In genomic region chr10:122544493-122544892, GRCh38 we compare ENCODE assay signal across 16 cellular contexts. TPM values are rescaled to one million over a fixed set of nuclear protein-coding genes. Genes with fewer than 3 reads are reported as not detected.
DNase-seq lines count a peak whose midpoint lies in the region; ATAC-seq lines count a peak whose summit lies in the region.
"Had no signal": no experiment of that assay in that cellular context is flagged by ENCODE, and none has a peak within 500 bp of the region (broad histone marks: within the 10 kb centered on the region; RNA-seq: fewer than 3 reads in every experiment).

No MANE protein-coding gene starts in this region.

- peak overlapping the region; percentile 1 for H3K4me3 Mint-ChIP-seq in activated naive CD8-positive, alpha-beta T cell
- no peak overlapping the region for H3K4me3 Mint-ChIP-seq in activated naive CD8-positive, alpha-beta T cell treated with anti-CD3 and anti-CD28 coated beads for 36 hours
- H3K4me3 Mint-ChIP-seq in activated naive CD8-positive, alpha-beta T cell treated with anti-CD3 and anti-CD28 coated beads, Interleukin-2, amount 50 U/mL, for 24 hours = no peak overlapping the region
- no peak overlapping the region for H3K4me3 Mint-ChIP-seq in activated CD8-positive, alpha-beta T cell treated with anti-CD3 and anti-CD28 coated beads, Interleukin-2, amount 10 ng/mL, durations not matched to agents 7 days and 5 days
- H3K4me3 Mint-ChIP-seq: HFFc6 had no signal

- CTCF ChIA-PET in activated CD8-positive, alpha-beta T cell treated with anti-CD3 and anti-CD28 coated beads, Interleukin-2, amount 10 ng/mL, durations not matched to agents 7 days and 5 days (lab: Charles Lee) = interaction anchor here (0.9 to 1.5 kb wide), 2 partner anchors 21 to 111 kb away, joined by 3 to 4 read pairs; no protein-coding TSS in a partner anchor

- no peak overlapping the region for H3K9ac ChIP-seq in mucosa of rectum (ENCODE audit: low read depth in 1 of 2, low read length in 2 of 2)

- no peaks in the 10 kb centered on the region for H3K9me3 ChIP-seq in mucosa of rectum (ENCODE audit: control insufficient read depth in 2 of 2, low read length in 2 of 2)

- H3K27ac ChIP-seq in mucosa of rectum (ENCODE audit: low read depth in 2 of 2, low read length in 2 of 2) = peak overlapping the region; percentile 9 to 12
- H3K27ac ChIP-seq: RWPE1 had no signal

- H3K9me3 Mint-ChIP-seq in activated naive CD8-positive, alpha-beta T cell (ENCODE audit: low read depth) = no peaks in the 10 kb centered on the region
- no peaks in the 10 kb centered on the region for H3K9me3 Mint-ChIP-seq in activated naive CD8-positive, alpha-beta T cell treated with anti-CD3 and anti-CD28 coated beads for 36 hours
- H3K9me3 Mint-ChIP-seq in activated naive CD8-positive, alpha-beta T cell treated with anti-CD3 and anti-CD28 coated beads, Interleukin-2, amount 50 U/mL, for 24 hours = no peaks in the 10 kb centered on the region
- no peaks in the 10 kb centered on the region for H3K9me3 Mint-ChIP-seq in activated CD8-positive, alpha-beta T cell treated with anti-CD3 and anti-CD28 coated beads, Interleukin-2, amount 10 ng/mL, durations not matched to agents 7 days and 5 days (ENCODE audit: insufficient read depth)
- H3K9me3 Mint-ChIP-seq: HFFc6 had no signal

- H3K36me3 Mint-ChIP-seq in activated naive CD8-positive, alpha-beta T cell = no peaks in the 10 kb centered on the region
- H3K36me3 Mint-ChIP-seq in activated naive CD8-positive, alpha-beta T cell treated with anti-CD3 and anti-CD28 coated beads for 36 hours = no peaks in the 10 kb centered on the region
- H3K36me3 Mint-ChIP-seq in activated naive CD8-positive, alpha-beta T cell treated with anti-CD3 and anti-CD28 coated beads, Interleukin-2, amount 50 U/mL, for 24 hours (ENCODE audit: low read depth) = no peaks in the 10 kb centered on the region
- H3K36me3 Mint-ChIP-seq in activated CD8-positive, alpha-beta T cell treated with anti-CD3 and anti-CD28 coated beads, Interleukin-2, amount 10 ng/mL, durations not matched to agents 7 days and 5 days (ENCODE audit: low read depth) = no peaks in the 10 kb centered on the region

- H3K4me3 ChIP-seq in mucosa of rectum (ENCODE audit: low read length in 2 of 2) = no peak overlapping the region

- H3K27me3 ChIP-seq in mucosa of rectum (ENCODE audit: control insufficient read depth in 2 of 2, insufficient read depth in 2 of 2, low read length in 2 of 2) = no peaks in the 10 kb centered on the region

- POLR2A ChIA-PET in activated CD8-positive, alpha-beta T cell treated with anti-CD3 and anti-CD28 coated beads, Interleukin-2, amount 10 ng/mL, durations not matched to agents 7 days and 5 days (lab: Charles Lee) = no interaction called here

- peaks cover 30 to 42% of the 10 kb centered on the region in 2 donors for H3K4me1 ChIP-seq in mucosa of rectum (ENCODE audit: control insufficient read depth in 2 of 2, insufficient read depth in 2 of 2, low read length in 2 of 2)

- no peak for DNase-seq in activated naive CD8-positive, alpha-beta T cell treated with anti-CD3 and anti-CD28 coated beads for 36 hours
- DNase-seq in activated naive CD8-positive, alpha-beta T cell treated with anti-CD3 and anti-CD28 coated beads, Interleukin-2, amount 50 U/mL, for 24 hours = no peak
- DNase-seq in activated CD8-positive, alpha-beta T cell treated with anti-CD3 and anti-CD28 coated beads, Interleukin-2, amount 10 ng/mL, durations not matched to agents 7 days and 5 days = no peak
- no peak for DNase-seq in NCI-H510A treated with DMSO at 0.1 percent for 48 hours (lab: John Stamatoyannopoulos, UW)
- no peak for DNase-seq in epidermal melanocyte (ENCODE audit: insufficient read length, low spot score)
- DNase-seq: HFFc6, KG1, NCI-H1105 treated with DMSO at 0.1 percent for 48 hours, NCI-H187 had no signal

- no peak overlapping the region for H3K27ac Mint-ChIP-seq in activated naive CD8-positive, alpha-beta T cell
- no peak overlapping the region for H3K27ac Mint-ChIP-seq in activated naive CD8-positive, alpha-beta T cell treated with anti-CD3 and anti-CD28 coated beads for 36 hours
- no peak overlapping the region for H3K27ac Mint-ChIP-seq in activated naive CD8-positive, alpha-beta T cell treated with anti-CD3 and anti-CD28 coated beads, Interleukin-2, amount 50 U/mL, for 24 hours
- H3K27ac Mint-ChIP-seq in activated CD8-positive, alpha-beta T cell treated with anti-CD3 and anti-CD28 coated beads, Interleukin-2, amount 10 ng/mL, durations not matched to agents 7 days and 5 days = no peak overlapping the region
- H3K27ac Mint-ChIP-seq: HFFc6 had no signal

- H3K4me1 Mint-ChIP-seq in activated naive CD8-positive, alpha-beta T cell (ENCODE audit: low read depth) = peaks cover 51% of the 10 kb centered on the region
- H3K4me1 Mint-ChIP-seq in activated naive CD8-positive, alpha-beta T cell treated with anti-CD3 and anti-CD28 coated beads for 36 hours = peaks cover 16% of the 10 kb centered on the region
- H3K4me1 Mint-ChIP-seq in activated naive CD8-positive, alpha-beta T cell treated with anti-CD3 and anti-CD28 coated beads, Interleukin-2, amount 50 U/mL, for 24 hours = peaks cover 17% of the 10 kb centered on the region
- peaks cover 15% of the 10 kb centered on the region for H3K4me1 Mint-ChIP-seq in activated CD8-positive, alpha-beta T cell treated with anti-CD3 and anti-CD28 coated beads, Interleukin-2, amount 10 ng/mL, durations not matched to agents 7 days and 5 days (ENCODE audit: low read depth)

- ATAC-seq in activated naive CD8-positive, alpha-beta T cell treated with anti-CD3 and anti-CD28 coated beads, Interleukin-2, amount 50 U/mL, for 24 hours = peak; percentile 24
- no peak for ATAC-seq in activated CD8-positive, alpha-beta T cell treated with anti-CD3 and anti-CD28 coated beads, Interleukin-2, amount 10 ng/mL, durations not matched to agents 7 days and 5 days
- no peak for ATAC-seq in HG02763 (IDR thresholded peaks at IDR 0.05; ENCODE audit: unreplicated experiment)
- ATAC-seq: HepG2 had no signal

- no peaks in the 10 kb centered on the region for H3K27me3 Mint-ChIP-seq in activated naive CD8-positive, alpha-beta T cell
- no peaks in the 10 kb centered on the region for H3K27me3 Mint-ChIP-seq in activated naive CD8-positive, alpha-beta T cell treated with anti-CD3 and anti-CD28 coated beads for 36 hours
- H3K27me3 Mint-ChIP-seq in activated naive CD8-positive, alpha-beta T cell treated with anti-CD3 and anti-CD28 coated beads, Interleukin-2, amount 50 U/mL, for 24 hours = no peaks in the 10 kb centered on the region
- H3K27me3 Mint-ChIP-seq in activated CD8-positive, alpha-beta T cell treated with anti-CD3 and anti-CD28 coated beads, Interleukin-2, amount 10 ng/mL, durations not matched to agents 7 days and 5 days (ENCODE audit: low read depth) = peaks cover 24% of the 10 kb centered on the region

- H3K36me3 ChIP-seq in mucosa of rectum (ENCODE audit: control insufficient read depth in 2 of 2, insufficient read depth in 2 of 2, low read length in 2 of 2) = no peaks in the 10 kb centered on the region

RNA-seq across cellular contexts. Expression of gene DMBT1, which starts 16.1 kb away (rescaled TPM):
- not detected for total RNA-seq in activated naive CD8-positive, alpha-beta T cell treated with anti-CD3 and anti-CD28 coated beads for 36 hours
- total RNA-seq in activated CD8-positive, alpha-beta T cell treated with anti-CD3 and anti-CD28 coated beads, Interleukin-2, amount 10 ng/mL, durations not matched to agents 7 days and 5 days = not detected
- total RNA-seq: A172, H4, HepG2 had no signal
